In the genomic region with DNA sequence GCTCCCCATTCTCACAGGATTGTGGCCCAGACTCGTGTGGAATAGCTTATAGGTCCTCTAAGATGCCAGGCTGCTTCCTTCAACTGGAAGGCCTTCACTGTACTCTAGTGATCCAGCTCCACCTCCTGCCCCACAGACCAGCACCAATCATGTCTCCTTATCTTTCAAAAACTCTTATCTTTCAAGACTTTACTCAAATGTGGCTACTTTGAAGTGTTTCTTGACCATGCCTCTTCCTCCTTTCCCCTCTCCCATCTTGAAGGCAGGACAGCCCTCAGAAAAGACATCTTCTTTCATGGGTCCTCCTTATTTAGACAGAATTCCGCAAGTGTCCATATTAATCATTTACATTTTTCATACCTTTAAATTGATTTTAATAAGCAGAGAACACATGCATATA, we compare ENCODE assay signal across 26 cellular contexts.
"Had no signal": no experiment of that assay in that cellular context is flagged by ENCODE, and none has a peak within 500 bp of the region (broad histone marks: within the 10 kb centered on the region; RNA-seq: fewer than 3 reads in every experiment).

No MANE protein-coding gene starts in this region.

- ATAC-seq: mucosa of descending colon; naive thymus-derived CD4-positive, alpha-beta T cell; natural killer cell treated with Interleukin-12 subunit alpha and Interleukin-12 subunit beta and Interleukin-15 and Interleukin-18, amount 100 ng/mL, for 72 hours; right lobe of liver; stimulated activated memory B cell treated with anti-CD40 and anti-IgM and Interleukin-4, amounts not matched to agents 10 μg/mL and 1 μg/mL and 100 μg/mL, for 72 hours; stimulated activated naive CD8-positive, alpha-beta T cell treated with anti-CD3 and anti-CD28 coated beads, Interleukin-15, amount 100 ng/mL, for 72 hours had no signal

- H3K36me3 ChIP-seq: left ventricle myocardium inferior, ovary, right atrium auricular region, right lobe of liver, tibial nerve, vagina had no signal

- H3K27me3 Mint-ChIP-seq: naive thymus-derived CD4-positive, alpha-beta T cell; natural killer cell treated with Interleukin-12 subunit alpha and Interleukin-12 subunit beta and Interleukin-15 and Interleukin-18, amount 100 ng/mL, for 72 hours; stimulated activated memory B cell treated with anti-CD40 and anti-IgM and Interleukin-4, amounts not matched to agents 10 μg/mL and 1 μg/mL and 100 μg/mL, for 72 hours; stimulated activated naive CD8-positive, alpha-beta T cell treated with anti-CD3 and anti-CD28 coated beads, Interleukin-15, amount 100 ng/mL, for 72 hours; type B pancreatic cell had no signal

- H3K9me3 Mint-ChIP-seq: immature natural killer cell; natural killer cell treated with Interleukin-12 subunit alpha and Interleukin-12 subunit beta and Interleukin-15 and Interleukin-18, amount 100 ng/mL, for 72 hours; stimulated activated memory B cell treated with anti-CD40 and anti-IgM and Interleukin-4, amounts not matched to agents 10 μg/mL and 1 μg/mL and 100 μg/mL, for 72 hours; stimulated activated naive CD8-positive, alpha-beta T cell treated with anti-CD3 and anti-CD28 coated beads, Interleukin-15, amount 100 ng/mL, for 72 hours; type B pancreatic cell had no signal

- H3K36me3 Mint-ChIP-seq: natural killer cell treated with Interleukin-12 subunit alpha and Interleukin-12 subunit beta and Interleukin-15 and Interleukin-18, amount 100 ng/mL, for 72 hours; stimulated activated memory B cell treated with anti-CD40 and anti-IgM and Interleukin-4, amounts not matched to agents 10 μg/mL and 1 μg/mL and 100 μg/mL, for 72 hours; type B pancreatic cell had no signal

- H3K9me3 ChIP-seq: left ventricle myocardium inferior, mucosa of descending colon, ovary, right atrium auricular region, right lobe of liver, tibial nerve, vagina had no signal

- H3K27me3 ChIP-seq: ovary, right atrium auricular region, right lobe of liver, tibial nerve, vagina had no signal

- FAIRE-seq: islet of Langerhans had no signal

- H3K4me3 ChIP-seq: left ventricle myocardium inferior, lung, mucosa of descending colon, ovary, right atrium auricular region, right lobe of liver, smooth muscle cell, tibial nerve, vagina had no signal

- H3K27ac ChIP-seq: left ventricle myocardium inferior, ovary, right atrium auricular region, right lobe of liver, tibial nerve, vagina had no signal

- H3K27ac Mint-ChIP-seq: immature natural killer cell; natural killer cell treated with Interleukin-12 subunit alpha and Interleukin-12 subunit beta and Interleukin-15 and Interleukin-18, amount 100 ng/mL, for 72 hours; progenitor cell of endocrine pancreas; stimulated activated memory B cell treated with anti-CD40 and anti-IgM and Interleukin-4, amounts not matched to agents 10 μg/mL and 1 μg/mL and 100 μg/mL, for 72 hours; stimulated activated naive CD8-positive, alpha-beta T cell treated with anti-CD3 and anti-CD28 coated beads, Interleukin-15, amount 100 ng/mL, for 72 hours; type B pancreatic cell had no signal

- H3K4me1 ChIP-seq: left ventricle myocardium inferior, right atrium auricular region, right lobe of liver had no signal

- DNase-seq: hypothalamus; immature natural killer cell; left ventricle myocardium inferior; mesendoderm; midbrain; mucosa of descending colon; naive thymus-derived CD4-positive, alpha-beta T cell; ovary; right lobe of liver; stimulated activated CD4-positive, alpha-beta T cell treated with anti-CD3 and anti-CD28 coated beads, Interleukin-1b, Interleukin-23, amount 100 ng/mL, for 48 hours; stimulated activated CD4-positive, alpha-beta T cell treated with anti-CD3 and anti-CD28 coated beads, Interleukin-2, amount 100 ng/mL, for 48 hours; stimulated activated CD4-positive, alpha-beta T cell treated with anti-CD3 and anti-CD28 coated beads, Interleukin-4, amount 100 ng/mL, for 4 hours; stimulated activated CD8-positive, alpha-beta memory T cell treated with anti-CD3 and anti-CD28 coated beads, Interleukin-4, amount 100 ng/mL, for 48 hours; stimulated activated naive CD4-positive, alpha-beta T cell treated with Interleukin-2 at 50 U/mL for 16 hours; stimulated activated naive CD8-positive, alpha-beta T cell treated with anti-CD3 and anti-CD28 coated beads, Interleukin-15, amount 100 ng/mL, for 72 hours; substantia nigra had no signal

- H3K4me3 Mint-ChIP-seq: immature natural killer cell; naive thymus-derived CD4-positive, alpha-beta T cell; natural killer cell treated with Interleukin-12 subunit alpha and Interleukin-12 subunit beta and Interleukin-15 and Interleukin-18, amount 100 ng/mL, for 72 hours; stimulated activated memory B cell treated with anti-CD40 and anti-IgM and Interleukin-4, amounts not matched to agents 10 μg/mL and 1 μg/mL and 100 μg/mL, for 72 hours; stimulated activated naive CD8-positive, alpha-beta T cell treated with anti-CD3 and anti-CD28 coated beads, Interleukin-15, amount 100 ng/mL, for 72 hours; type B pancreatic cell had no signal
